Comparison of ENCODE assay signal across 10 cellular contexts in genomic region chr2:231679906-231680283, GRCh38. TPM values are rescaled to one million over a fixed set of nuclear protein-coding genes. Genes with fewer than 3 reads are reported as not detected.
DNase-seq lines count a peak whose midpoint lies in the region; ATAC-seq and TF ChIP-seq lines count a peak whose summit lies in the region.
"Had no signal": no experiment of that assay in that cellular context is flagged by ENCODE, and none has a peak within 500 bp of the region (broad histone marks: within the 10 kb centered on the region; RNA-seq: fewer than 3 reads in every experiment).

No MANE protein-coding gene starts in this region.

- H3K27me3 ChIP-seq in Caco-2 (replicated peaks; ENCODE audit: control insufficient read depth, insufficient read depth, low read length) (no peaks in the 10 kb centered on the region), duodenal mucosa (ENCODE audit: control insufficient read depth in 1 of 2, insufficient read depth in 2 of 2, low read length in 2 of 2) (no peaks in the 10 kb centered on the region), brain microvascular endothelial cell (replicated peaks) (no peaks in the 10 kb centered on the region)

- H3K36me3 Mint-ChIP-seq in Caco-2 (ENCODE audit: insufficient read depth, unreplicated experiment) (peaks cover 19% of the 10 kb centered on the region), neural crest cell (ENCODE audit: low read depth) (no peaks in the 10 kb centered on the region)
- H3K36me3 Mint-ChIP-seq: activated CD4-positive, alpha-beta memory T cell treated with anti-CD3 and anti-CD28 coated beads for 36 hours had no signal

- H3K4me1 Mint-ChIP-seq in Caco-2 (ENCODE audit: low read depth, unreplicated experiment) (peaks cover 16% of the 10 kb centered on the region), neural crest cell (peaks cover 33% of the 10 kb centered on the region)

- H3K27ac Mint-ChIP-seq in Caco-2 (ENCODE audit: unreplicated experiment) (peak overlapping the region; percentile 93), neural crest cell (ENCODE audit: unreplicated experiment) (peak overlapping the region; percentile 95)
- H3K27ac Mint-ChIP-seq: activated CD4-positive, alpha-beta memory T cell treated with anti-CD3 and anti-CD28 coated beads for 36 hours had no signal

- intact Hi-C loops in Caco-2 (cut with micrococcal nuclease; ENCODE audit: unreplicated experiment), result loop anchor here (1.0 kb wide), 2 partner anchors 18 to 35 kb away; no protein-coding TSS in a partner anchor

- no peaks in the 10 kb centered on the region for H3K9me3 Mint-ChIP-seq in Caco-2 (ENCODE audit: unreplicated experiment)
- H3K9me3 Mint-ChIP-seq in neural crest cell, result no peaks in the 10 kb centered on the region
- H3K9me3 Mint-ChIP-seq: activated CD4-positive, alpha-beta memory T cell treated with anti-CD3 and anti-CD28 coated beads for 36 hours had no signal

- H3K9ac ChIP-seq in duodenal mucosa (ENCODE audit: low read depth in 1 of 2, low read length in 2 of 2), result peak overlapping the region; percentile 21 to 55

- TF ChIP-seq CTCF in Caco-2 (IDR thresholded peaks at IDR 0.05; ENCODE audit: insufficient read depth in 1 of 2, low read depth in 1 of 2, low read length in 1 of 2, severe bottlenecking in 1 of 2, unreplicated experiment in 1 of 2) (peak in 1 of 2 experiments; percentile 14), neural crest cell (conservative IDR thresholded peaks at IDR 0.05) (no peak), brain microvascular endothelial cell (IDR thresholded peaks at IDR 0.05; ENCODE audit: low read depth, low read length, missing control alignments) (no peak)

- H3K4me3 ChIP-seq in Caco-2 (ENCODE audit: low read depth, low read length) (peak overlapping the region; percentile 67), duodenal mucosa (ENCODE audit: low read depth in 1 of 2, low read length in 2 of 2) (peak overlapping the region in 1 of 2 donors; percentile 61), brain microvascular endothelial cell (ENCODE audit: low read depth, low read length) (no peak overlapping the region)

- peak overlapping the region; percentile 81 for H3K4me3 Mint-ChIP-seq in Caco-2 (ENCODE audit: unreplicated experiment)
- peak overlapping the region; percentile 72 for H3K4me3 Mint-ChIP-seq in neural crest cell

- DNase-seq in Caco-2 (no peak), NCI-H146 treated with DMSO at 0.1 percent for 48 hours (lab: John Stamatoyannopoulos, UW; ENCODE audit: unreplicated experiment) (peak; percentile 77), neural crest cell (ENCODE audit: low read depth, low spot score) (no peak), NCI-H446 treated with DMSO at 0.1 percent for 48 hours (lab: John Stamatoyannopoulos, UW) (no peak), brain microvascular endothelial cell (no peak), superior temporal gyrus (ENCODE audit: extremely low spot score) (no peak)
- DNase-seq: activated CD4-positive, alpha-beta memory T cell treated with anti-CD3 and anti-CD28 coated beads for 36 hours; EL had no signal

- CTCF ChIA-PET in Caco-2 (lab: Charles Lee), result interaction anchor here (0.6 to 2.9 kb wide), 7 partner anchors 13 to 228 kb away, joined by 3 to 25 read pairs (median 5); partner anchors contain the start of gene PTMA

- H3K9me3 ChIP-seq in Caco-2 (no peaks in the 10 kb centered on the region), duodenal mucosa (ENCODE audit: control insufficient read depth in 1 of 2, low read length in 2 of 2) (no peaks in the 10 kb centered on the region)

- no peaks in the 10 kb centered on the region for H3K27me3 Mint-ChIP-seq in Caco-2 (ENCODE audit: insufficient read depth, unreplicated experiment)
- H3K27me3 Mint-ChIP-seq in neural crest cell (ENCODE audit: low read depth), result no peaks in the 10 kb centered on the region

- H3K27ac ChIP-seq in duodenal mucosa (ENCODE audit: low read depth, low read length) (peak overlapping the region; percentile 14), brain microvascular endothelial cell (no peak overlapping the region)

- H3K36me3 ChIP-seq in Caco-2 (ENCODE audit: control insufficient read depth, insufficient read depth, low read length) (no peaks in the 10 kb centered on the region), duodenal mucosa (ENCODE audit: control insufficient read depth in 1 of 2, insufficient read depth in 2 of 2, low read length in 2 of 2) (no peaks in the 10 kb centered on the region), brain microvascular endothelial cell (replicated peaks) (no peaks in the 10 kb centered on the region)

- H3K4me1 ChIP-seq in Caco-2, result peaks cover 29% of the 10 kb centered on the region
- H3K4me1 ChIP-seq in duodenal mucosa (ENCODE audit: control insufficient read depth in 1 of 2, insufficient read depth in 2 of 2, low read length in 2 of 2), result peaks cover 10 to 17% of the 10 kb centered on the region in 2 donors

- ATAC-seq in GM18861 (IDR thresholded peaks at IDR 0.05; ENCODE audit: unreplicated experiment), result no peak

- in situ Hi-C loops in brain microvascular endothelial cell (cut with HindIII; ENCODE audit: low pct_ligation_motif_present, low sequenced_read_pairs), result no loop called here

- no TSS peak for BruUV-seq in Caco-2 (replicated peaks; lab: Mats Ljungman, UMichigan)

- POLR2A ChIA-PET in Caco-2 (lab: Charles Lee), result interaction anchor here (0.5 to 1.6 kb wide), 9 partner anchors 13 to 216 kb away, joined by 3 to 20 read pairs (median 6); partner anchors contain the start of genes NCL and PTMA

RNA-seq across cellular contexts. Expression of gene PTMA, which starts 28.4 kb away (rescaled TPM):
- total RNA-seq in Caco-2 (2022), result 597 and 669 TPM in 2 replicates
- 1,415 and 1,529 TPM in 2 replicates for total RNA-seq in neural crest cell
